8 cellular contexts compared by ENCODE assay signal in genomic region chr20:50110141-50111047, GRCh38. TPM values are rescaled to one million over a fixed set of nuclear protein-coding genes. Genes with fewer than 3 reads are reported as not detected.
DNase-seq lines count a peak whose midpoint lies in the region; ATAC-seq and TF ChIP-seq lines count a peak whose summit lies in the region.

No MANE protein-coding gene starts in this region.

- H3K4me3 Mint-ChIP-seq in activated T-cell treated with anti-CD3 and anti-CD28 coated beads, Interleukin-2, amount 50 U/mL, for 24 hours, result peak overlapping the region; percentile 99
- H3K4me3 Mint-ChIP-seq in activated CD8-positive, alpha-beta T cell treated with anti-CD3 and anti-CD28 coated beads for 36 hours, result peak overlapping the region; percentile 94
- H3K4me3 Mint-ChIP-seq in stimulated activated effector memory CD8-positive, alpha-beta T cell treated with anti-CD3 and anti-CD28 coated beads, Interleukin-12 subunit alpha, Interleukin-12 subunit beta, amount 100 ng/mL, for 72 hours, result peak overlapping the region; percentile 97

- CTCF ChIA-PET in activated CD8-positive, alpha-beta T cell treated with anti-CD3 and anti-CD28 coated beads for 36 hours (lab: Charles Lee), result interaction anchor here (0.8 to 6.7 kb wide), 6 partner anchors 11 to 440 kb away, joined by 3 to 30 read pairs (median 6); partner anchors contain the start of gene PEDS1

- DNase-seq in activated T-cell treated with anti-CD3 and anti-CD28 coated beads, Interleukin-2, amount 50 U/mL, for 24 hours, result no peak
- no peak for DNase-seq in activated T-cell treated with anti-CD3 and anti-CD28 coated beads for 4 hours
- DNase-seq in HL-60 (ENCODE audit: low read depth in 1 of 2, low spot score in 1 of 2), result peak in 1 of 2 experiments; percentile 68
- peak; percentile 84 for DNase-seq in activated CD8-positive, alpha-beta T cell treated with anti-CD3 and anti-CD28 coated beads for 36 hours
- DNase-seq in glomerular visceral epithelial cell (ENCODE audit: extremely low spot score), result peak; percentile 63
- DNase-seq in stimulated activated effector memory CD8-positive, alpha-beta T cell treated with anti-CD3 and anti-CD28 coated beads, Interleukin-12 subunit alpha, Interleukin-12 subunit beta, amount 100 ng/mL, for 72 hours (ENCODE audit: low spot score in 2 of 2), result peak; percentile 38 to 84
- DNase-seq in NCI-H1092 (lab: John Stamatoyannopoulos, UW), result no peak

- no peak overlapping the region for H3K4me3 ChIP-seq in HL-60 (replicated peaks; ENCODE audit: insufficient read depth, low read length)

- H3K36me3 Mint-ChIP-seq in activated T-cell treated with anti-CD3 and anti-CD28 coated beads, Interleukin-2, amount 50 U/mL, for 24 hours (ENCODE audit: low read depth), result peaks cover 67% of the 10 kb centered on the region
- H3K36me3 Mint-ChIP-seq in activated CD8-positive, alpha-beta T cell treated with anti-CD3 and anti-CD28 coated beads for 36 hours (ENCODE audit: low read depth), result peaks cover 55% of the 10 kb centered on the region
- H3K36me3 Mint-ChIP-seq in stimulated activated effector memory CD8-positive, alpha-beta T cell treated with anti-CD3 and anti-CD28 coated beads, Interleukin-12 subunit alpha, Interleukin-12 subunit beta, amount 100 ng/mL, for 72 hours, result peaks cover 87% of the 10 kb centered on the region

- H3K9me3 Mint-ChIP-seq in activated T-cell treated with anti-CD3 and anti-CD28 coated beads, Interleukin-2, amount 50 U/mL, for 24 hours, result no peaks in the 10 kb centered on the region
- peaks cover 2% of the 10 kb centered on the region for H3K9me3 Mint-ChIP-seq in activated CD8-positive, alpha-beta T cell treated with anti-CD3 and anti-CD28 coated beads for 36 hours
- no peaks in the 10 kb centered on the region for H3K9me3 Mint-ChIP-seq in stimulated activated effector memory CD8-positive, alpha-beta T cell treated with anti-CD3 and anti-CD28 coated beads, Interleukin-12 subunit alpha, Interleukin-12 subunit beta, amount 100 ng/mL, for 72 hours

- peaks cover 88% of the 10 kb centered on the region for H3K4me1 Mint-ChIP-seq in activated T-cell treated with anti-CD3 and anti-CD28 coated beads, Interleukin-2, amount 50 U/mL, for 24 hours (ENCODE audit: low read depth)
- peaks cover 79% of the 10 kb centered on the region for H3K4me1 Mint-ChIP-seq in activated CD8-positive, alpha-beta T cell treated with anti-CD3 and anti-CD28 coated beads for 36 hours (ENCODE audit: low read depth)
- H3K4me1 Mint-ChIP-seq in stimulated activated effector memory CD8-positive, alpha-beta T cell treated with anti-CD3 and anti-CD28 coated beads, Interleukin-12 subunit alpha, Interleukin-12 subunit beta, amount 100 ng/mL, for 72 hours, result peaks cover 91% of the 10 kb centered on the region

- POLR2A ChIA-PET in activated CD8-positive, alpha-beta T cell treated with anti-CD3 and anti-CD28 coated beads for 36 hours (lab: Charles Lee), result interaction anchor here (0.9 to 5.3 kb wide), 11 partner anchors 8 to 194 kb away, joined by 3 to 42 read pairs (median 4); partner anchors contain the start of gene PEDS1

- peak; percentile 50 for ATAC-seq in activated CD8-positive, alpha-beta T cell treated with anti-CD3 and anti-CD28 coated beads for 36 hours
- peak; percentile 82 for ATAC-seq in stimulated activated effector memory CD8-positive, alpha-beta T cell treated with anti-CD3 and anti-CD28 coated beads, Interleukin-12 subunit alpha, Interleukin-12 subunit beta, amount 100 ng/mL, for 72 hours
- ATAC-seq in GM19328 (IDR thresholded peaks at IDR 0.05; ENCODE audit: unreplicated experiment), result no peak

- intact Hi-C loops in activated CD8-positive, alpha-beta T cell treated with anti-CD3 and anti-CD28 coated beads for 36 hours (cut with micrococcal nuclease), result loop anchor here (5.0 kb wide), 1 partner anchor 42 kb away; the partner anchor contains the start of gene PEDS1

- H3K27me3 ChIP-seq in HL-60 (ENCODE audit: insufficient read depth, poor library complexity, severe bottlenecking), result no peaks in the 10 kb centered on the region

- TF ChIP-seq CTCF in HL-60 (IDR thresholded peaks at IDR 0.05; ENCODE audit: insufficient read depth, low read length), result no peak
- no peak for TF ChIP-seq CTCF in activated CD8-positive, alpha-beta T cell treated with anti-CD3 and anti-CD28 coated beads for 36 hours (IDR thresholded peaks at IDR 0.05)

- peak overlapping the region; percentile 96 for H3K27ac Mint-ChIP-seq in activated T-cell treated with anti-CD3 and anti-CD28 coated beads, Interleukin-2, amount 50 U/mL, for 24 hours
- H3K27ac Mint-ChIP-seq in activated CD8-positive, alpha-beta T cell treated with anti-CD3 and anti-CD28 coated beads for 36 hours, result peak overlapping the region; percentile 95
- peak overlapping the region; percentile 97 for H3K27ac Mint-ChIP-seq in stimulated activated effector memory CD8-positive, alpha-beta T cell treated with anti-CD3 and anti-CD28 coated beads, Interleukin-12 subunit alpha, Interleukin-12 subunit beta, amount 100 ng/mL, for 72 hours

- peak overlapping the region; percentile 20 for H3K27ac ChIP-seq in HL-60 (replicated peaks)

- no peaks in the 10 kb centered on the region for H3K27me3 Mint-ChIP-seq in activated T-cell treated with anti-CD3 and anti-CD28 coated beads, Interleukin-2, amount 50 U/mL, for 24 hours
- no peaks in the 10 kb centered on the region for H3K27me3 Mint-ChIP-seq in activated CD8-positive, alpha-beta T cell treated with anti-CD3 and anti-CD28 coated beads for 36 hours

RNA-seq across cellular contexts. Expression of gene UBE2V1, which starts 2.6 kb away (rescaled TPM):
- total RNA-seq in activated CD8-positive, alpha-beta T cell treated with anti-CD3 and anti-CD28 coated beads for 36 hours, result 100 to 1,000 TPM; 112 to 151 TPM

RNA-seq across cellular contexts. Expression of gene PEDS1, which starts 43.1 kb away (rescaled TPM):
- total RNA-seq in activated CD8-positive, alpha-beta T cell treated with anti-CD3 and anti-CD28 coated beads for 36 hours, result 10 to 100 TPM; 16.0 to 17.3 TPM

Comparison
In these comparisons a context has a peak if more than half of its experiments do, and no peak if none do; other contexts are left out.
1. DNase-seq: peak in activated CD8-positive, alpha-beta T cell treated with anti-CD3 and anti-CD28 coated beads for 36 hours (single experiment), glomerular visceral epithelial cell (single experiment) and stimulated activated effector memory CD8-positive, alpha-beta T cell treated with anti-CD3 and anti-CD28 coated beads, Interleukin-12 subunit alpha, Interleukin-12 subunit beta, amount 100 ng/mL, for 72 hours (2 of 2); none in activated T-cell treated with anti-CD3 and anti-CD28 coated beads, Interleukin-2, amount 50 U/mL, for 24 hours (single experiment), activated T-cell treated with anti-CD3 and anti-CD28 coated beads for 4 hours (single experiment) and NCI-H1092 (single experiment).
2. Peak in every context shown above with its lines, with median percentiles within 50 percentile points of each other: H3K27ac Mint-ChIP-seq and H3K4me3 Mint-ChIP-seq.